Comparison of ENCODE assay signal across 17 cellular contexts in the genomic region with DNA sequence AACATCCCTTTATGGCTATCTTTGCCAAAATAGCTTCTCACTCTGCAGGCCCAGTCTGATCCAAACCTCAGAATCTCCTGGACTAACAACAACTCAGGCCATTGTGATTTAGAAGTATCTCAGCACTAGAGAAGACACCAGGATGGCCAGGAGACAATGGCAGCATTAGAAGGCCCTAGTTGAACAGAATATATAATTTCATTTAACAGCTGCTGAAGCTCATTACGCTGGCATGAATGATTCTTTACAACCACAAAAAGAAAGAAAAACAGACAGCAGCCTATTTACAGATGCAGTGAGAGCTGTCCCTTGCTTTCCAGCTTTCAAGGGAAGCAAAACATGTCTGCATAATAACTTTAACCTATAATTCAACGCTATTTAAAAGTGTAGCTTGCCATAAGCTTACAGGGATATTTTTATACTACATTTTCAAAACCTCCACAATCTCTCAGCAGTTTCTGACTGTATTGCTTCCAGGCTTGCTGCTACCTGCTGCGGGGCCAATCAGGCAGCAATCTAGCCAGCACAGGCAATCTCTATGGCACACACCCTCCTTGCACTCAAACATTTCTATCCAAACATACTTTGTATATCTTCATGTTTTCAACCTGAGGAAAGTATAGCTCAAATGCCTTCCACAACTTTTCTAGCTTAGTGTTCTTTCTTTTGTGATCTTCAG.
A peak's percentile ranks its signal among the peaks of the same experiment; 100 is the strongest.
DNase-seq lines count a peak whose midpoint lies in the region; ATAC-seq and TF ChIP-seq lines count a peak whose summit lies in the region.
"Had no signal": no experiment of that assay in that cellular context is flagged by ENCODE, and none has a peak within 500 bp of the region (broad histone marks: within the 10 kb centered on the region; RNA-seq: fewer than 3 reads in every experiment).

No MANE protein-coding gene starts in this region.

- no peaks in the 10 kb centered on the region for H3K79me1 ChIP-seq in mesendoderm (ENCODE audit: low read length)

- dilution Hi-C loops in mammary epithelial cell (cut with HindIII; ENCODE audit: low sequenced_read_pairs), result no loop called here

- DNase-seq in MCF 10A (ENCODE audit: unreplicated experiment), result no peak
- DNase-seq in mammary epithelial cell, result no peak
- no peak for DNase-seq in mesendoderm
- DNase-seq in upper lobe of left lung, result no peak
- DNase-seq in superior temporal gyrus (ENCODE audit: extremely low spot score), result no peak
- DNase-seq in activated naive CD4-positive, alpha-beta T cell treated with anti-CD3 and anti-CD28 coated beads, Interleukin-2, amount 50 U/mL, for 16 hours, result no peak
- DNase-seq in medulla oblongata (ENCODE audit: extremely low spot score), result no peak
- DNase-seq: activated CD4-positive, CD25-positive, alpha-beta regulatory T cell treated with anti-CD3 and anti-CD28 coated beads, Interleukin-2, amount 50 U/mL, for 72 hours; central memory CD4-positive, alpha-beta T cell; naive B cell; NCI-H1436 treated with DMSO at 0.1 percent for 48 hours; NCI-H526; Peyer's patch; stimulated activated CD4-positive, alpha-beta T cell treated with anti-CD3 and anti-CD28 coated beads, Interleukin-2, amount 100 ng/mL, for 24 hours; T-cell had no signal

- H3K4me2 ChIP-seq in mammary epithelial cell (ENCODE audit: insufficient read depth, low read depth, low read length) (no peak overlapping the region), mesendoderm (ENCODE audit: low read length) (no peak overlapping the region)

- POLR2A ChIA-PET in MCF 10A (lab: Yijun Ruan, JAX), result interaction anchor here (3.9 to 4.0 kb wide), 2 partner anchors 9 to 25 kb away, joined by 15 to 33 read pairs; no protein-coding TSS in a partner anchor

- WGBS in mammary epithelial cell (ENCODE audit: low coverage, missing lambda C conversion rate), result 89% methylated on average over 3 of the region's 3 CpGs
- WGBS in mesendoderm (ENCODE audit: extremely low coverage, insufficient coverage, low lambda C conversion rate), result no CpG with 5 or more reads among the region's 3 CpGs
- WGBS in upper lobe of left lung, 2 donors, result 71 to 75% methylated on average over 3 of the region's 3 CpGs

- in situ Hi-C loops in mammary epithelial cell (cut with MboI; ENCODE audit: low sequenced_read_pairs in 2 of 2), result loop anchor here in 1 of 2 donors (25.0 kb wide), 1 partner anchor 641 kb away; no protein-coding TSS in a partner anchor

- no peak overlapping the region for H3K9ac ChIP-seq in mammary epithelial cell (ENCODE audit: insufficient read depth, low read length)
- H3K9ac ChIP-seq in mesendoderm (ENCODE audit: low read length), result no peak overlapping the region

- H2BK5ac ChIP-seq in mesendoderm (ENCODE audit: low read length), result no peak overlapping the region

- peaks cover 77% of the 10 kb centered on the region for H3K79me2 ChIP-seq in mammary epithelial cell (ENCODE audit: insufficient read depth, low read length)
- no peaks in the 10 kb centered on the region for H3K79me2 ChIP-seq in mesendoderm (ENCODE audit: control insufficient read depth, insufficient read depth, low read length)

- peaks cover 17% of the 10 kb centered on the region for H3K36me3 ChIP-seq in mammary epithelial cell (ENCODE audit: insufficient read depth, low read length)
- no peaks in the 10 kb centered on the region for H3K36me3 ChIP-seq in mesendoderm (ENCODE audit: control insufficient read depth, insufficient read depth, low read length)
- H3K36me3 ChIP-seq in upper lobe of left lung, result peaks cover 0 to 15% (median 4%) of the 10 kb centered on the region in 4 donors
- H3K36me3 ChIP-seq: Peyer's patch had no signal

- peaks cover 15% of the 10 kb centered on the region for H3K36me3 Mint-ChIP-seq in MCF 10A (ENCODE audit: insufficient read depth, unreplicated experiment)
- H3K36me3 Mint-ChIP-seq: activated naive CD8-positive, alpha-beta T cell; naive B cell; T-cell had no signal

- no peak overlapping the region for H3K4ac ChIP-seq in mesendoderm (ENCODE audit: low read depth, low read length)

- no peaks in the 10 kb centered on the region for H3K27me3 ChIP-seq in mammary epithelial cell (ENCODE audit: insufficient read depth, low read length)
- no peaks in the 10 kb centered on the region for H3K27me3 ChIP-seq in mesendoderm (ENCODE audit: insufficient read depth, low read length, poor library complexity)
- H3K27me3 ChIP-seq in upper lobe of left lung, result no peaks in the 10 kb centered on the region
- H3K27me3 ChIP-seq: Peyer's patch had no signal

- intact Hi-C loops in MCF 10A (cut with micrococcal nuclease), result no loop called here
- intact Hi-C loops in mammary epithelial cell (cut with micrococcal nuclease), result no loop called here

- H2BK120ac ChIP-seq in mesendoderm (ENCODE audit: low read depth, low read length), result no peak overlapping the region

- no peaks in the 10 kb centered on the region for H3K9me3 Mint-ChIP-seq in MCF 10A (ENCODE audit: unreplicated experiment)
- H3K9me3 Mint-ChIP-seq: naive B cell, T-cell had no signal

- no peaks in the 10 kb centered on the region for H4K20me1 ChIP-seq in mammary epithelial cell (ENCODE audit: insufficient read depth, low read length)

- H3K27ac Mint-ChIP-seq in MCF 10A (ENCODE audit: low read depth, unreplicated experiment), result peak overlapping the region; percentile 8
- H3K27ac Mint-ChIP-seq: activated naive CD8-positive, alpha-beta T cell; naive B cell; T-cell had no signal

- H3K4me3 ChIP-seq in mammary epithelial cell (replicated peaks in 1 of 3; ENCODE audit: insufficient read depth in 1 of 3, low read depth in 2 of 3, low read length in 3 of 3), result no peak overlapping the region
- H3K4me3 ChIP-seq in mesendoderm (ENCODE audit: low read length), result no peak overlapping the region
- no peak overlapping the region for H3K4me3 ChIP-seq in upper lobe of left lung
- H3K4me3 ChIP-seq: Peyer's patch had no signal

- no peak overlapping the region for H3K23ac ChIP-seq in mesendoderm (ENCODE audit: low read length)

- H4K5ac ChIP-seq in mesendoderm (ENCODE audit: low read length), result no peak overlapping the region

- H3K27ac ChIP-seq in mammary epithelial cell (ENCODE audit: insufficient read depth, low read depth, low read length) (no peak overlapping the region), VCaP (peak overlapping the region; percentile 80), mesendoderm (ENCODE audit: low read depth, low read length) (no peak overlapping the region), upper lobe of left lung (peak overlapping the region in 3 of 4 donors; percentile 56 to 77 (median 73))
- H3K27ac ChIP-seq: Peyer's patch had no signal

- H2AK5ac ChIP-seq in mesendoderm (ENCODE audit: low read length), result no peak overlapping the region

- no peak overlapping the region for H2AFZ ChIP-seq in mammary epithelial cell (ENCODE audit: low read depth, low read length)

- H3K9me3 ChIP-seq in mammary epithelial cell (replicated peaks; ENCODE audit: insufficient read depth, low read length) (no peaks in the 10 kb centered on the region), upper lobe of left lung (no peaks in the 10 kb centered on the region)
- H3K9me3 ChIP-seq: Peyer's patch had no signal

- H2BK15ac ChIP-seq in mesendoderm (replicated peaks; ENCODE audit: low read depth), result no peak overlapping the region

- TF ChIP-seq CTCF in MCF 10A (IDR thresholded peaks at IDR 0.05; ENCODE audit: unreplicated experiment), result no peak
- TF ChIP-seq CTCF in mammary epithelial cell (conservative IDR thresholded peaks at IDR 0.05 in 1 of 2, IDR thresholded peaks at IDR 0.05 in 1 of 2; ENCODE audit: extremely low read depth in 1 of 2, insufficient read depth in 1 of 2, low read depth in 1 of 2, low read length in 2 of 2), result no peak
- no peak for TF ChIP-seq CTCF in VCaP (conservative IDR thresholded peaks at IDR 0.05)
- TF ChIP-seq CTCF in upper lobe of left lung (IDR thresholded peaks at IDR 0.05), result no peak

- no peak for TF ChIP-seq EP300 in upper lobe of left lung (IDR thresholded peaks at IDR 0.05)

- no peak overlapping the region for H3K4me3 Mint-ChIP-seq in MCF 10A (ENCODE audit: unreplicated experiment)
- H3K4me3 Mint-ChIP-seq: activated naive CD8-positive, alpha-beta T cell; naive B cell; T-cell had no signal

- no peak for ATAC-seq in upper lobe of left lung (ENCODE audit: low FRiP score in 2 of 2)
- ATAC-seq: T-cell had no signal

- CTCF ChIA-PET in MCF 10A (lab: Yijun Ruan, JAX), result interaction anchor here (0.5 to 1.9 kb wide), 7 partner anchors 9 to 699 kb away, joined by 3 to 13 read pairs (median 3); no protein-coding TSS in a partner anchor
- CTCF ChIA-PET in mammary epithelial cell (lab: Charles Lee; ENCODE audit: low non-redundant PET), result interaction anchor here (0.6 kb wide), 1 partner anchor 96 kb away, joined by 5 read pairs; no protein-coding TSS in a partner anchor

- no peak overlapping the region for H3K56ac ChIP-seq in mesendoderm (ENCODE audit: low read length)

- H3K4me1 Mint-ChIP-seq in MCF 10A (ENCODE audit: insufficient read depth, unreplicated experiment), result peaks cover 39% of the 10 kb centered on the region
- H3K4me1 Mint-ChIP-seq: naive B cell, T-cell had no signal

- no TSS peak for BruUV-seq in MCF 10A (replicated peaks; lab: Mats Ljungman, UMichigan)
- no TSS peak for BruUV-seq in mammary epithelial cell (replicated peaks; lab: Mats Ljungman, UMichigan)

- no peaks in the 10 kb centered on the region for H3K27me3 Mint-ChIP-seq in MCF 10A (ENCODE audit: insufficient read depth, unreplicated experiment)

- peak overlapping the region; percentile 86 for H4K8ac ChIP-seq in mesendoderm (ENCODE audit: low read depth, low read length)

- TF ChIP-seq POLR2A in upper lobe of left lung (IDR thresholded peaks at IDR 0.05), result no peak

- H3K18ac ChIP-seq in mesendoderm (ENCODE audit: low read length), result no peak overlapping the region

- peaks cover 54% of the 10 kb centered on the region for H3K4me1 ChIP-seq in mammary epithelial cell (ENCODE audit: insufficient read depth, low read length)
- H3K4me1 ChIP-seq in mesendoderm (ENCODE audit: control insufficient read depth, low read depth, low read length), result peaks cover 3% of the 10 kb centered on the region
- H3K4me1 ChIP-seq in upper lobe of left lung, result peaks cover 42 to 67% (median 54%) of the 10 kb centered on the region in 4 donors

Comparison
In these comparisons a context has a peak if more than half of its experiments do, and no peak if none do; other contexts are left out.
1. H3K27ac ChIP-seq: peak in VCaP (single experiment) and upper lobe of left lung (3 of 4); none in mammary epithelial cell (single experiment) and mesendoderm (single experiment).